In genomic region chr11:7582338-7582985, GRCh38 we compare ENCODE assay signal across 1 cellular context.
TF ChIP-seq lines count a peak whose summit lies in the region.

No MANE protein-coding gene starts in this region.

TF ChIP-seq in HepG2, 621 proteins besides CTCF, POLR2A, EP300 and RAD21 (continued from another document):
- TF ChIP-seq, protein P1, sequence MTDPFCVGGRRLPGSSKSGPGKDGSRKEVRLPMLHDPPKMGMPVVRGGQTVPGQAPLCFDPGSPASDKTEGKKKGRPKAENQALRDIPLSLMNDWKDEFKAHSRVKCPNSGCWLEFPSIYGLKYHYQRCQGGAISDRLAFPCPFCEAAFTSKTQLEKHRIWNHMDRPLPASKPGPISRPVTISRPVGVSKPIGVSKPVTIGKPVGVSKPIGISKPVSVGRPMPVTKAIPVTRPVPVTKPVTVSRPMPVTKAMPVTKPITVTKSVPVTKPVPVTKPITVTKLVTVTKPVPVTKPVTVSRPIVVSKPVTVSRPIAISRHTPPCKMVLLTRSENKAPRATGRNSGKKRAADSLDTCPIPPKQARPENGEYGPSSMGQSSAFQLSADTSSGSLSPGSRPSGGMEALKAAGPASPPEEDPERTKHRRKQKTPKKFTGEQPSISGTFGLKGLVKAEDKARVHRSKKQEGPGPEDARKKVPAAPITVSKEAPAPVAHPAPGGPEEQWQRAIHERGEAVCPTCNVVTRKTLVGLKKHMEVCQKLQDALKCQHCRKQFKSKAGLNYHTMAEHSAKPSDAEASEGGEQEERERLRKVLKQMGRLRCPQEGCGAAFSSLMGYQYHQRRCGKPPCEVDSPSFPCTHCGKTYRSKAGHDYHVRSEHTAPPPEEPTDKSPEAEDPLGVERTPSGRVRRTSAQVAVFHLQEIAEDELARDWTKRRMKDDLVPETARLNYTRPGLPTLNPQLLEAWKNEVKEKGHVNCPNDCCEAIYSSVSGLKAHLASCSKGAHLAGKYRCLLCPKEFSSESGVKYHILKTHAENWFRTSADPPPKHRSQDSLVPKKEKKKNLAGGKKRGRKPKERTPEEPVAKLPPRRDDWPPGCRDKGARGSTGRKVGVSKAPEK (CRISPR knock-in tag; IDR thresholded peaks at IDR 0.05; ENCODE audit: borderline replicate concordance) = no peak
- TF ChIP-seq FOXO4 (CRISPR knock-in tag; conservative IDR thresholded peaks at IDR 0.05) = no peak
- no peak for TF ChIP-seq ZNF557 (CRISPR knock-in tag; IDR thresholded peaks at IDR 0.05)
- no peak for TF ChIP-seq CHD4 (IDR thresholded peaks at IDR 0.05; ENCODE audit: borderline replicate concordance, low read length)
- no peak for TF ChIP-seq MYPOP (CRISPR knock-in tag; IDR thresholded peaks at IDR 0.05)
- no peak for TF ChIP-seq ZNF777 (CRISPR knock-in tag; IDR thresholded peaks at IDR 0.05)
